Comparison of ENCODE assay signal across 8 cellular contexts in the genomic region with DNA sequence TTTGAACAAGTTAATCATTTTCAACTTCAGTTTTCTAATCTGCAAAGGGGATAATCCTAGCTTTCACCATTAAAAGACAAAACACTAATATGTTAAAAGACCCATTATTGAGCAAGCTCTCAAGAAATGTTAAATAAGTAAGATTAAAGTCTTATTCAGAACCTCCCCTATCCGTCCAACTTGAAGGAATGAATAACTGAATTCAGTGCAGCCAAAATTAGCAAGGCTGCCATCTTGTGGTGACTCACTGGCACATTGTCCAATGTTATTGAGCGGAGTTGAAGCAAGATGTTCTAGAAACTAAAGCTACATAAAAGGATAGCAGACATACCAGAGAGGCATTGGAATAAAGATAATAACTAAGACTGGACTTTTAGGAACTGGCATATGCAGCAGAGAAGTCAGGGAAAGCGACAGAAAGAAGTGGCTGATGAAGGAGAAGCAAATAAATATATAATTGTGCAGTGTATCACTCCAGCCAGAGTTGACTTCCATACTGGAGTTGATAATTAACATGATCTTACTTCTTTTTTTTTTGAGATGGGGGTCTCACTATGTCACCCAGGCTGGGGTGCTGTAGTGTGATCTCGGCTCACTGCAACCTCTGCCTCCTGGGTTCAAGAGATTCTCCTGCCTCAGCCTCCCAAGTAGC. TPM values are rescaled to one million over a fixed set of nuclear protein-coding genes. Genes with fewer than 3 reads are reported as not detected.
A peak's percentile ranks its signal among the peaks of the same experiment; 100 is the strongest.
DNase-seq lines count a peak whose midpoint lies in the region; ATAC-seq, FAIRE-seq and TF ChIP-seq lines count a peak whose summit lies in the region.

No MANE protein-coding gene starts in this region.

- H3K27me3 ChIP-seq in gastroesophageal sphincter (no peaks in the 10 kb centered on the region), prostate gland (replicated peaks; ENCODE audit: insufficient read depth) (no peaks in the 10 kb centered on the region)

- BruUV-seq in OCI-LY7 (replicated peaks; lab: Mats Ljungman, UMichigan), result no TSS peak

- 50 to 54% methylated on average over 4 of the region's 4 CpGs for whole genome bisulfite sequencing in gastroesophageal sphincter (ENCODE audit: low coverage in 1 of 2), 2 donors
- 41% methylated on average over 4 of the region's 4 CpGs for WGBS in prostate gland

- H3K4me3 ChIP-seq in OCI-LY7 (ENCODE audit: low read depth, low read length, poor library complexity, severe bottlenecking), result no peak overlapping the region
- no peak overlapping the region for H3K4me3 ChIP-seq in gastroesophageal sphincter
- no peak overlapping the region for H3K4me3 ChIP-seq in prostate gland

- POLR2A ChIA-PET in OCI-LY7 (lab: Charles Lee), result interaction anchor here (0.6 to 1.7 kb wide), 6 partner anchors 10 to 504 kb away, joined by 3 to 5 read pairs (median 4); no protein-coding TSS in a partner anchor

- no peaks in the 10 kb centered on the region for H3K9me3 ChIP-seq in OCI-LY7 (ENCODE audit: low read length)
- no peaks in the 10 kb centered on the region for H3K9me3 ChIP-seq in gastroesophageal sphincter
- no peaks in the 10 kb centered on the region for H3K9me3 ChIP-seq in prostate gland

- intact Hi-C loops in OCI-LY7 (cut with micrococcal nuclease; ENCODE audit: unreplicated experiment), result loop anchor here (1.0 kb wide), 3 partner anchors 59 to 215 kb away; no protein-coding TSS in a partner anchor
- intact Hi-C loops in prostate gland (cut with DNase I), result no loop called here

- FAIRE-seq in HTR-8/SVneo (lab: Jason Lieb, UNC), result no peak

- TF ChIP-seq CTCF in OCI-LY7 (conservative IDR thresholded peaks at IDR 0.05; ENCODE audit: low read length), result peak; percentile 97
- peak; percentile 46 to 63 (median 50) for TF ChIP-seq CTCF in gastroesophageal sphincter (IDR thresholded peaks at IDR 0.05)
- peak; percentile 30 to 71 (median 60) for TF ChIP-seq CTCF in prostate gland (IDR thresholded peaks at IDR 0.05)

- ATAC-seq in gastroesophageal sphincter (peak; percentile 56), GM21367 (IDR thresholded peaks at IDR 0.05; ENCODE audit: unreplicated experiment) (no peak), HG03521 (IDR thresholded peaks at IDR 0.05; ENCODE audit: unreplicated experiment) (no peak)

- no peaks in the 10 kb centered on the region for H4K20me1 ChIP-seq in OCI-LY7 (ENCODE audit: insufficient read depth, low read length)

- peak overlapping the region; percentile 37; the same call in 1 of the 2 replicates for H2AFZ ChIP-seq in OCI-LY7 (ENCODE audit: low read length)

- DNase-seq in DMS114 treated with DMSO at 0.1 percent for 48 hours (lab: John Stamatoyannopoulos, UW; ENCODE audit: unreplicated experiment), result peak; percentile 64
- peak; percentile 33 for DNase-seq in HTR-8/SVneo (ENCODE audit: insufficient read length, low spot score)
- DNase-seq in OCI-LY7 (ENCODE audit: low spot score), result peak; percentile 72
- peak; percentile 28 for DNase-seq in activated gamma-delta T cell treated with anti-CD3 and anti-CD28 coated beads, Interleukin-2, amount 50 U/mL, for 16 hours (ENCODE audit: low read depth)
- DNase-seq in prostate gland (ENCODE audit: low spot score), result peak; percentile 41

- H3K27ac ChIP-seq in OCI-LY7 (ENCODE audit: low read depth, low read length, poor library complexity, severe bottlenecking) (no peak overlapping the region), gastroesophageal sphincter (no peak overlapping the region), prostate gland (no peak overlapping the region)

- peaks cover 16% of the 10 kb centered on the region for H3K4me1 ChIP-seq in OCI-LY7 (ENCODE audit: insufficient read depth, low read length, poor library complexity, severe bottlenecking)
- peaks cover 2 to 37% (median 6%) of the 10 kb centered on the region in 3 donors for H3K4me1 ChIP-seq in gastroesophageal sphincter
- H3K4me1 ChIP-seq in prostate gland (replicated peaks), result no peaks in the 10 kb centered on the region

- no peak overlapping the region for H3K4me2 ChIP-seq in OCI-LY7 (ENCODE audit: low read length)

- H3K79me2 ChIP-seq in OCI-LY7 (ENCODE audit: insufficient read depth, low read depth, low read length), result no peaks in the 10 kb centered on the region

- TF ChIP-seq EP300 in gastroesophageal sphincter (IDR thresholded peaks at IDR 0.05), result no peak

- TF ChIP-seq POLR2A in gastroesophageal sphincter (IDR thresholded peaks at IDR 0.05), result no peak
- no peak for TF ChIP-seq POLR2A in prostate gland (IDR thresholded peaks at IDR 0.05)

- H3K36me3 ChIP-seq in OCI-LY7 (ENCODE audit: insufficient read depth, low read length) (no peaks in the 10 kb centered on the region), gastroesophageal sphincter (no peaks in the 10 kb centered on the region), prostate gland (no peaks in the 10 kb centered on the region)

- CTCF ChIA-PET in OCI-LY7 (lab: Charles Lee; ENCODE audit: unreplicated experiment), result interaction anchor here (0.6 to 2.2 kb wide), 4 partner anchors 52 to 150 kb away, joined by 3 to 14 read pairs (median 4); no protein-coding TSS in a partner anchor

- no peaks in the 10 kb centered on the region for H3K9me2 ChIP-seq in OCI-LY7 (ENCODE audit: insufficient read depth, low read length)

RNA-seq across cellular contexts. Expression of gene CAP1, which starts 8.2 kb away (rescaled TPM):
- total RNA-seq in OCI-LY7 (2014; rRNA removed; shearing (Covaris generic)), result 184 and 193 TPM in 2 replicates
- total RNA-seq in OCI-LY7 (2022), result 276 and 296 TPM in 2 replicates
- 100 to 1,000 TPM; 421 to 533 (median 500) TPM for total RNA-seq in gastroesophageal sphincter
- 100 to 1,000 TPM; 128 to 187 TPM for total RNA-seq in prostate gland
